ENCODE assay signal across 7 cellular contexts in the genomic region with DNA sequence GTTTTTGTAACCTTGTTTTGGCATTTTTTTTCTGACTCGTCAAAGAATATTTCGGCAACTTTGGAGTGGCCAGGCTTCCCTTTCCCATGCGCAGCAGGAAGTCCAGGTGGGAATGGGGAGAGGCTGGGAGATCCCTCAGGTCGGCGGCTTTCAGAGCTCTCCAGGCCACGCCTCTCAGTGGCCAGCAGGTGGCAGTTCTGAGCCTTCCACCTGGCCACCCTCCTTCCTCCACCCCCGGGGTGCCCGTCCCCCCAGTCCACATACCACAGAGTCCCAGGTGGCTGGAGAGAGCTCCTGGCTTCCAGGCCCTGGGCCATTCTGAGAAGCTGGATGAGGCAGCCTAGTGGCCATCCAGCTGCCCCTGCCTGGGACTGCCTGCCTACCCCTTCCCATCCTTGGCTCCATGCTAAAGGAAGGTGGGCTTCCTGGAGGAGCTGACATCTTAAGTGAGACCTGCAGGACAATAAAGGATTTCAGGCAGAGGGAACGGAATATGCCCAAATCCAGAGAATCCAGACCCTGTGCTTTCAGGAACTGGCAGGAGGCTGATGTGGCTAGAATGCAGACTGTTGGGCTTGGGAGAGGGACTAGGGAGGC. TPM values are rescaled to one million over a fixed set of nuclear protein-coding genes. Genes with fewer than 3 reads are reported as not detected.
DNase-seq lines count a peak whose midpoint lies in the region; ATAC-seq, FAIRE-seq and TF ChIP-seq lines count a peak whose summit lies in the region.

No MANE protein-coding gene starts in this region.

- ATAC-seq in upper lobe of left lung (ENCODE audit: low FRiP score in 2 of 2) = peak in 1 of 2 donors; percentile 46

- no peaks in the 10 kb centered on the region for H3K36me3 ChIP-seq in kidney epithelial cell (ENCODE audit: control insufficient read depth, insufficient read depth, low read length)
- H3K36me3 ChIP-seq in upper lobe of left lung = no peaks in the 10 kb centered on the region

- WGBS in upper lobe of left lung, 2 donors = 18% methylated on average over 5 to 9 of the region's 9 CpGs

- TF ChIP-seq EP300 in upper lobe of left lung (IDR thresholded peaks at IDR 0.05) = no peak

- TF ChIP-seq CTCF in kidney epithelial cell (IDR thresholded peaks at IDR 0.05; ENCODE audit: insufficient read depth, low read length, poor library complexity, severe bottlenecking) (peak; percentile 78), upper lobe of left lung (IDR thresholded peaks at IDR 0.05) (peak; percentile 29 to 71 (median 48))

- H3K4me3 ChIP-seq in kidney epithelial cell (ENCODE audit: low read depth, low read length) = no peak overlapping the region
- no peak overlapping the region for H3K4me3 ChIP-seq in upper lobe of left lung

- H3K27me3 ChIP-seq in kidney epithelial cell (ENCODE audit: control insufficient read depth, insufficient read depth, low read length) (peaks cover 5% of the 10 kb centered on the region), upper lobe of left lung (no peaks in the 10 kb centered on the region)

- H3K9me3 ChIP-seq in upper lobe of left lung = no peaks in the 10 kb centered on the region

- FAIRE-seq in GM18507 (lab: Jason Lieb, UNC) = peak; percentile 63

- TF ChIP-seq POLR2A in upper lobe of left lung (IDR thresholded peaks at IDR 0.05) = no peak

- no peaks in the 10 kb centered on the region for H3K4me1 ChIP-seq in upper lobe of left lung

- no peak overlapping the region for H3K27ac ChIP-seq in upper lobe of left lung

- DNase-seq in GM18507 (ENCODE audit: extremely low spot score, insufficient read length, low read depth) (no peak), NCI-H146 treated with DMSO at 0.1 percent for 48 hours (lab: John Stamatoyannopoulos, UW; ENCODE audit: unreplicated experiment) (peak; percentile 26), kidney epithelial cell (ENCODE audit: low read depth) (no peak), upper lobe of left lung (peak; percentile 40 to 41), HCEC 1CT (no peak), C1 segment of cervical spinal cord (lab: John Stamatoyannopoulos, UW) (no peak)
- peak; percentile 41 for DNase-seq in activated naive CD4-positive, alpha-beta T cell treated with anti-CD3 and anti-CD28 coated beads, Interleukin-2, amount 50 U/mL, for 16 hours

RNA-seq across cellular contexts. Expression of a gene that starts 46.3 kb away (rescaled TPM):
- total RNA-seq in kidney epithelial cell (2.5 and 5.3 TPM in 2 replicates), upper lobe of left lung (1 to 10 TPM in 2 of 6 donors, under 1 TPM in 3, not detected in 1; 0.46 to 1.5 (median 0.91) TPM)

Comparison
In these comparisons a context has a peak if more than half of its experiments do, and no peak if none do; other contexts are left out.
1. DNase-seq: peak in NCI-H146 treated with DMSO at 0.1 percent for 48 hours (single experiment), activated naive CD4-positive, alpha-beta T cell treated with anti-CD3 and anti-CD28 coated beads, Interleukin-2, amount 50 U/mL, for 16 hours (single experiment) and upper lobe of left lung (2 of 2); none in GM18507 (single experiment), kidney epithelial cell (single experiment), HCEC 1CT (single experiment) and C1 segment of cervical spinal cord (0 of 14).